8 cellular contexts compared by ENCODE assay signal in genomic region chr9:19174127-19174921, GRCh38. TPM values are rescaled to one million over a fixed set of nuclear protein-coding genes. Genes with fewer than 3 reads are reported as not detected.
A peak's percentile ranks its signal among the peaks of the same experiment; 100 is the strongest.
DNase-seq lines count a peak whose midpoint lies in the region; ATAC-seq and TF ChIP-seq lines count a peak whose summit lies in the region.

No MANE protein-coding gene starts in this region.

- peak; percentile 77 for ATAC-seq in body of pancreas

- POLR2A ChIA-PET in A673 (lab: Charles Lee; ENCODE audit: low non-redundant PET) = no interaction called here
- POLR2A ChIA-PET in HEK293T (lab: Yijun Ruan, JAX) = interaction anchor here (0.7 kb wide), 1 partner anchor 123 kb away, joined by 4 read pairs; no protein-coding TSS in a partner anchor

- H3K36me3 ChIP-seq in A673 (ENCODE audit: insufficient read depth, low read length, poor library complexity, severe bottlenecking) (no peaks in the 10 kb centered on the region), SJCRH30 (no peaks in the 10 kb centered on the region), body of pancreas (replicated peaks in 1 of 2; ENCODE audit: insufficient read depth in 1 of 2, low read depth in 2 of 2) (no peaks in the 10 kb centered on the region)

- H3K27me3 ChIP-seq in A673 (replicated peaks; ENCODE audit: insufficient read depth, low read depth, low read length, poor library complexity) (no peaks in the 10 kb centered on the region), SJCRH30 (no peaks in the 10 kb centered on the region), body of pancreas (no peaks in the 10 kb centered on the region)

- no TSS peak for BruUV-seq in A673 (replicated peaks; lab: Mats Ljungman, UMichigan)

- H3K9me3 ChIP-seq in A673 (ENCODE audit: low read depth, low read length, poor library complexity, severe bottlenecking) (no peaks in the 10 kb centered on the region), SJCRH30 (replicated peaks) (no peaks in the 10 kb centered on the region), body of pancreas (no peaks in the 10 kb centered on the region)

- TF ChIP-seq POLR2A in body of pancreas (IDR thresholded peaks at IDR 0.05) = no peak

- H3K27ac ChIP-seq in A673 (ENCODE audit: low read depth, low read length, poor library complexity, severe bottlenecking) = no peak overlapping the region
- H3K27ac ChIP-seq in SJCRH30 = no peak overlapping the region
- no peak overlapping the region for H3K27ac ChIP-seq in body of pancreas

- H3K4me1 ChIP-seq in A673 (ENCODE audit: insufficient read depth, low read length, poor library complexity, severe bottlenecking) = no peaks in the 10 kb centered on the region
- no peaks in the 10 kb centered on the region for H3K4me1 ChIP-seq in SJCRH30
- H3K4me1 ChIP-seq in body of pancreas = peaks cover 12% of the 10 kb centered on the region

- DNase-seq in A673 (ENCODE audit: low spot score) (peak; percentile 73), HEK293T (ENCODE audit: extremely low spot score) (peak; percentile 70), LNCaP clone FGC (ENCODE audit: low read depth) (peak; percentile 32), SJCRH30 (peak; percentile 50 to 61), body of pancreas (peak; percentile 45 to 69 (median 62)), iPS-NIHi7 (ENCODE audit: extremely low spot score) (peak; percentile 64)
- DNase-seq in stimulated activated CD4-positive, alpha-beta T cell treated with anti-CD3 and anti-CD28 coated beads, Interleukin-12 subunit alpha, Interleukin-12 subunit beta, amount 100 ng/mL, for 4 hours = peak; percentile 8

- CTCF ChIA-PET in A673 (lab: Charles Lee) (interaction anchor here (0.7 to 1.6 kb wide), 2 partner anchors 73 to 125 kb away, joined by 3 to 11 read pairs; partner anchors contain the start of gene RRAGA), HEK293T (lab: Yijun Ruan, JAX) (interaction anchor here (1.4 kb wide), 1 partner anchor 125 kb away, joined by 9 read pairs; the partner anchor contains the start of gene RRAGA)

- intact Hi-C loops in A673 (cut with micrococcal nuclease; ENCODE audit: unreplicated experiment) (loop anchor here (2.0 to 10.0 kb wide), 3 partner anchors 87 to 280 kb away; partner anchors contain the start of gene RRAGA), body of pancreas (cut with DNase I) (loop anchor here (10.0 kb wide), 1 partner anchor 90 kb away; no protein-coding TSS in a partner anchor)

- H3K4me3 ChIP-seq in A673 (ENCODE audit: low read depth, low read length, poor library complexity, severe bottlenecking) = no peak overlapping the region
- no peak overlapping the region for H3K4me3 ChIP-seq in LNCaP clone FGC (ENCODE audit: low read depth, low read length)
- no peak overlapping the region for H3K4me3 ChIP-seq in SJCRH30
- no peak overlapping the region for H3K4me3 ChIP-seq in body of pancreas

- 4 to 9% methylated on average over 6 of the region's 6 CpGs for WGBS in body of pancreas, 2 donors

- TF ChIP-seq CTCF in A673 (conservative IDR thresholded peaks at IDR 0.05; ENCODE audit: low read depth, low read length) (peak; percentile 43; the same call in 1 of the 2 replicates), GM12873 (IDR thresholded peaks at IDR 0.05; ENCODE audit: insufficient read depth, low read depth, low read length, missing control alignments) (peak; percentile 65), LNCaP clone FGC (IDR thresholded peaks at IDR 0.05; ENCODE audit: control insufficient read depth, extremely low read depth, insufficient read depth) (peak; percentile 46), body of pancreas (IDR thresholded peaks at IDR 0.05) (peak; percentile 28 to 85 (median 58))

TF ChIP-seq in HEK293T, 16 proteins besides CTCF, POLR2A, EP300 and RAD21:
- TF ChIP-seq ELF4 (IDR thresholded peaks at IDR 0.05) = no peak
- TF ChIP-seq PKNOX1 (IDR thresholded peaks at IDR 0.05) = no peak
- TF ChIP-seq BHLHE40 (IDR thresholded peaks at IDR 0.05; ENCODE audit: borderline replicate concordance) = no peak
- no peak for TF ChIP-seq FOXK2 (IDR thresholded peaks at IDR 0.05)
- TF ChIP-seq ZNF384 (IDR thresholded peaks at IDR 0.05) = no peak
- no peak for TF ChIP-seq ARNT (IDR thresholded peaks at IDR 0.05)
- TF ChIP-seq FOXM1 (IDR thresholded peaks at IDR 0.05; ENCODE audit: borderline replicate concordance) = no peak
- no peak for TF ChIP-seq NFRKB (IDR thresholded peaks at IDR 0.05)

RNA-seq across cellular contexts. Expression of gene PLIN2, which starts 47.0 kb away (rescaled TPM):
- total RNA-seq in A673 (2021) (0.46 and 0.77 TPM in 2 replicates), body of pancreas (10 to 100 TPM; 39.2 to 88.7 TPM)
- total RNA-seq in SJCRH30 (2014; rRNA removed; shearing (Covaris generic)) = 27.1 and 30.7 TPM in 2 replicates

RNA-seq across cellular contexts. Expression of gene DENND4C, which starts 56.2 kb away (rescaled TPM):
- total RNA-seq in A673 (2021) (12.8 and 13.9 TPM in 2 replicates), body of pancreas (10 to 100 TPM; 52.7 to 58.0 TPM)
- 16.5 and 17.4 TPM in 2 replicates for total RNA-seq in SJCRH30 (2014; rRNA removed; shearing (Covaris generic))

Comparison
In these comparisons a context has a peak if more than half of its experiments do, and no peak if none do; other contexts are left out.
1. DNase-seq: peak in every context shown above with its lines; median percentile 73 in A673; 70 in HEK293T; 64 in iPS-NIHi7; 62 in body of pancreas; 56 in SJCRH30; 32 in LNCaP clone FGC; 8 in stimulated activated CD4-positive, alpha-beta T cell treated with anti-CD3 and anti-CD28 coated beads, Interleukin-12 subunit alpha, Interleukin-12 subunit beta, amount 100 ng/mL, for 4 hours.
2. RNA of gene PLIN2, which starts 47.0 kb away (total RNA-seq): 39.2 to 88.7 TPM in body of pancreas and 27.1 to 30.7 TPM in SJCRH30; 0.46 to 0.77 TPM in A673; every median in the first group is over 10 times any median in the second.
3. Peak in every context shown above with its lines, with median percentiles within 50 percentile points of each other: CTCF ChIP-seq.